In genomic region chr19:42132851-42133528, GRCh38 we compare ENCODE assay signal across 8 cellular contexts. TPM values are rescaled to one million over a fixed set of nuclear protein-coding genes. Genes with fewer than 3 reads are reported as not detected.
DNase-seq lines count a peak whose midpoint lies in the region; ATAC-seq lines count a peak whose summit lies in the region.

No MANE protein-coding gene starts in this region.

- DNase-seq in CD4-positive, CD25-positive, alpha-beta regulatory T cell, result peak; percentile 78 to 86 (median 86)
- DNase-seq in NCI-H1694 (lab: John Stamatoyannopoulos, UW) (peak; percentile 25), T1000 (lab: John Stamatoyannopoulos, UW) (peak; percentile 21), astrocyte of the hippocampus (ENCODE audit: low read depth, low spot score) (peak; percentile 82)

- peaks cover 77% of the 10 kb centered on the region for H3K4me1 ChIP-seq in CD4-positive, CD25-positive, alpha-beta regulatory T cell (ENCODE audit: control insufficient read depth, insufficient read depth, low read length, poor library complexity, severe bottlenecking)
- no peaks in the 10 kb centered on the region for H3K4me1 ChIP-seq in iPS-15b (ENCODE audit: control insufficient read depth, insufficient read depth, low read length)
- H3K4me1 ChIP-seq in skeletal muscle satellite cell (ENCODE audit: control insufficient read depth, insufficient read depth, low read length), result peaks cover 10% of the 10 kb centered on the region

- H3K9ac ChIP-seq in iPS-15b (ENCODE audit: low read depth, low read length) (peak overlapping the region; percentile 37), skeletal muscle satellite cell (ENCODE audit: low read depth, low read length) (no peak overlapping the region)

- peak overlapping the region; percentile 81 for H3K4me3 ChIP-seq in CD4-positive, CD25-positive, alpha-beta regulatory T cell (ENCODE audit: low read depth, low read length)
- H3K4me3 ChIP-seq in iPS-15b (ENCODE audit: low read depth, low read length) (peak overlapping the region; percentile 72), skeletal muscle satellite cell (ENCODE audit: low read length) (peak overlapping the region; percentile 28)

- H3K9me3 Mint-ChIP-seq in CD4-positive, CD25-positive, alpha-beta regulatory T cell, result peaks cover 0 to 1% (median 0%) of the 10 kb centered on the region in 7 donors

- peak overlapping the region; percentile 81 for H3K27ac ChIP-seq in CD4-positive, CD25-positive, alpha-beta regulatory T cell (ENCODE audit: insufficient read depth, low read length, poor library complexity, severe bottlenecking)

- peaks cover 13% of the 10 kb centered on the region for H3K36me3 ChIP-seq in CD4-positive, CD25-positive, alpha-beta regulatory T cell (ENCODE audit: control insufficient read depth, insufficient read depth, low read length)
- no peaks in the 10 kb centered on the region for H3K36me3 ChIP-seq in iPS-15b (ENCODE audit: control insufficient read depth, insufficient read depth, low read length)
- H3K36me3 ChIP-seq in skeletal muscle satellite cell (ENCODE audit: insufficient read depth, low read length), result no peaks in the 10 kb centered on the region

- peak overlapping the region; percentile 29 to 96 (median 91) for H3K27ac Mint-ChIP-seq in CD4-positive, CD25-positive, alpha-beta regulatory T cell

- H3K4me2 ChIP-seq in skeletal muscle satellite cell (ENCODE audit: low read length), result peak overlapping the region; percentile 79

- H3K27me3 Mint-ChIP-seq in CD4-positive, CD25-positive, alpha-beta regulatory T cell, result no peaks in the 10 kb centered on the region

- peak; percentile 61 for ATAC-seq in CD4-positive, CD25-positive, alpha-beta regulatory T cell (ENCODE audit: low read depth in 2 of 2)
- ATAC-seq in GM21619 (IDR thresholded peaks at IDR 0.05; ENCODE audit: unreplicated experiment) (peak; percentile 29), GM21717 (IDR thresholded peaks at IDR 0.05; ENCODE audit: unreplicated experiment) (no peak)

- H3K4me3 Mint-ChIP-seq in CD4-positive, CD25-positive, alpha-beta regulatory T cell, result peak overlapping the region; percentile 90 to 97 (median 94)

- no peaks in the 10 kb centered on the region for H3K27me3 ChIP-seq in CD4-positive, CD25-positive, alpha-beta regulatory T cell (ENCODE audit: control insufficient read depth, insufficient read depth, low read length)
- peaks cover 25% of the 10 kb centered on the region for H3K27me3 ChIP-seq in iPS-15b (ENCODE audit: control insufficient read depth, insufficient read depth, low read length)
- peaks cover 49% of the 10 kb centered on the region for H3K27me3 ChIP-seq in skeletal muscle satellite cell (ENCODE audit: control insufficient read depth, insufficient read depth, low read length)

- H3K4me1 Mint-ChIP-seq in CD4-positive, CD25-positive, alpha-beta regulatory T cell, result peaks cover 9 to 83% (median 59%) of the 10 kb centered on the region in 4 donors

- H3K9me3 ChIP-seq in CD4-positive, CD25-positive, alpha-beta regulatory T cell (ENCODE audit: control insufficient read depth in 2 of 2, low read length in 2 of 2), result no peaks in the 10 kb centered on the region
- H3K9me3 ChIP-seq in iPS-15b (ENCODE audit: control insufficient read depth, insufficient read depth, low read length) (no peaks in the 10 kb centered on the region), skeletal muscle satellite cell (replicated peaks; ENCODE audit: low read length) (no peaks in the 10 kb centered on the region)

- H3K36me3 Mint-ChIP-seq in CD4-positive, CD25-positive, alpha-beta regulatory T cell, result peaks cover 12% of the 10 kb centered on the region

RNA-seq across cellular contexts. Expression of gene POU2F2, which starts 0.7 kb away (rescaled TPM):
- total RNA-seq in CD4-positive, CD25-positive, alpha-beta regulatory T cell, result 48.9 TPM
- polyA plus RNA-seq in CD4-positive, CD25-positive, alpha-beta regulatory T cell, result 1 to 10 TPM; 4.2 to 7.2 (median 6.4) TPM
- under 0.01 and 0.51 TPM in 2 replicates for total RNA-seq in skeletal muscle satellite cell (2012; rRNA removed)

RNA-seq across cellular contexts. Expression of gene ZNF574, which starts 57.0 kb away (rescaled TPM):
- total RNA-seq in CD4-positive, CD25-positive, alpha-beta regulatory T cell, result 24.0 TPM
- 10 to 100 TPM; 10.7 to 22.1 (median 15.5) TPM for polyA plus RNA-seq in CD4-positive, CD25-positive, alpha-beta regulatory T cell
- total RNA-seq in skeletal muscle satellite cell (2012; rRNA removed), result 16.7 and 19.9 TPM in 2 replicates

Comparison
In these comparisons a context has a peak if more than half of its experiments do, and no peak if none do; other contexts are left out.
1. DNase-seq: peak in every context shown above with its lines; median percentile 86 in CD4-positive, CD25-positive, alpha-beta regulatory T cell; 82 in astrocyte of the hippocampus; 25 in NCI-H1694; 21 in T1000.
2. H3K4me3 ChIP-seq: peak in every context shown above with its lines; median percentile 81 in CD4-positive, CD25-positive, alpha-beta regulatory T cell; 72 in iPS-15b; 28 in skeletal muscle satellite cell.